Comparison of ENCODE assay signal across 25 cellular contexts in the genomic region with DNA sequence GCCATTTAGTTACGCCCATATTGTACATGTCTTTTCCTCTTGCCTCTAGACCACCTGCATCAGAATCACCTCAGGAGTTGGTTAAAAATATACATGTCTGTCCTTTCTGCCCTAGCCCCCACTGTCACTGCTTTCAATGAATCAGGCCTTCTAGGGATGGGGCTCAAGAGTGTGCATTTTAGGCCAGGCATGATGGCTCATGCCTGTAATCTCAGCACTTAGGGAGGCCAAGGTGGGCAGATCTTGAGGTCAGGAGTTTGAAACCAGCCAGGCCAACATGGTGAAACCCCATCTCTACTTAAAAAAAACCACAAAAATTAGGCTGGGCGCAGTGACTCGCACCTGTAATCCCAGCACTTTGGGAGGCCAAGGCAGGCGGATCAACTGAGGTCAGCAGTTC.
"Had no signal": no experiment of that assay in that cellular context is flagged by ENCODE, and none has a peak within 500 bp of the region (broad histone marks: within the 10 kb centered on the region; RNA-seq: fewer than 3 reads in every experiment).

No MANE protein-coding gene starts in this region.

- H3K4me3 Mint-ChIP-seq: natural killer cell; nephron progenitor cell; neural progenitor cell; stimulated activated naive B cell treated with anti-CD40 and anti-IgM and Interleukin-4, amounts not matched to agents 10 μg/mL and 1 μg/mL and 100 μg/mL, for 72 hours had no signal

- H3K9me3 ChIP-seq: left ventricle myocardium inferior, ovary, right atrium auricular region, right lobe of liver, stomach, testis, thyroid gland, transverse colon, upper lobe of left lung, vagina had no signal

- H3K9me3 Mint-ChIP-seq: natural killer cell, nephron progenitor cell had no signal

- H3K9ac ChIP-seq: neural progenitor cell had no signal

- DNase-seq: islet precursor cell; left ventricle myocardium inferior; mesenchymal stem cell; natural killer cell; nephron progenitor cell; ovary; right lobe of liver; stimulated activated CD4-positive, alpha-beta T cell treated with anti-CD3 and anti-CD28 coated beads, Interleukin-1b, Interleukin-23, amount 100 ng/mL, for 48 hours; stimulated activated CD4-positive, alpha-beta T cell treated with anti-CD3 and anti-CD28 coated beads, Interleukin-2, amount 100 ng/mL, for 48 hours; stimulated activated CD4-positive, alpha-beta T cell treated with anti-CD3 and anti-CD28 coated beads, Interleukin-4, amount 100 ng/mL, for 4 hours; stimulated activated CD8-positive, alpha-beta memory T cell treated with anti-CD3 and anti-CD28 coated beads, Interleukin-4, amount 100 ng/mL, for 48 hours; stimulated activated naive B cell treated with anti-CD40 and anti-IgM and Interleukin-4, amounts not matched to agents 10 μg/mL and 1 μg/mL and 100 μg/mL, for 72 hours; stimulated activated naive CD8-positive, alpha-beta T cell treated with anti-CD3 and anti-CD28 coated beads, Interleukin-15, Interleukin-2, amounts not matched to agents 100 U/mL and 50 U/mL, for 24 hours; stomach; testis; thyroid gland; transverse colon; upper lobe of left lung had no signal

- H3K27ac Mint-ChIP-seq: natural killer cell, nephron progenitor cell, neural progenitor cell, progenitor cell of endocrine pancreas had no signal

- H3K36me3 ChIP-seq: left ventricle myocardium inferior, neural progenitor cell, ovary, right atrium auricular region, right lobe of liver, stomach, thyroid gland, transverse colon, upper lobe of left lung, vagina had no signal

- H3K27ac ChIP-seq: hepatocyte, left ventricle myocardium inferior, neural progenitor cell, ovary, right atrium auricular region, right lobe of liver, stomach, testis, transverse colon, vagina had no signal

- ATAC-seq: natural killer cell; right lobe of liver; stimulated activated naive B cell treated with anti-CD40 and anti-IgM and Interleukin-4, amounts not matched to agents 10 μg/mL and 1 μg/mL and 100 μg/mL, for 72 hours; stimulated activated naive CD8-positive, alpha-beta T cell treated with anti-CD3 and anti-CD28 coated beads, Interleukin-15, Interleukin-2, amounts not matched to agents 100 U/mL and 50 U/mL, for 24 hours had no signal

- H3K4me1 Mint-ChIP-seq: nephron progenitor cell, neural progenitor cell had no signal

- H3K27me3 Mint-ChIP-seq: stimulated activated naive B cell treated with anti-CD40 and anti-IgM and Interleukin-4, amounts not matched to agents 10 μg/mL and 1 μg/mL and 100 μg/mL, for 72 hours had no signal

- H3K4me3 ChIP-seq: hepatocyte, left ventricle myocardium inferior, lung, neural progenitor cell, ovary, right atrium auricular region, right lobe of liver, smooth muscle cell, stomach, testis, thyroid gland, transverse colon, upper lobe of left lung, vagina had no signal

- H3K27me3 ChIP-seq: neural progenitor cell, ovary, right atrium auricular region, right lobe of liver, stomach, testis, thyroid gland, transverse colon, upper lobe of left lung, vagina had no signal

- H3K4me1 ChIP-seq: left ventricle myocardium inferior, neural progenitor cell, right atrium auricular region, stomach, testis, vagina had no signal

- H3K4me2 ChIP-seq: hepatocyte, neural progenitor cell, smooth muscle cell had no signal

- H3K36me3 Mint-ChIP-seq: natural killer cell, neural progenitor cell had no signal
